12 cellular contexts compared by ENCODE assay signal in the genomic region with DNA sequence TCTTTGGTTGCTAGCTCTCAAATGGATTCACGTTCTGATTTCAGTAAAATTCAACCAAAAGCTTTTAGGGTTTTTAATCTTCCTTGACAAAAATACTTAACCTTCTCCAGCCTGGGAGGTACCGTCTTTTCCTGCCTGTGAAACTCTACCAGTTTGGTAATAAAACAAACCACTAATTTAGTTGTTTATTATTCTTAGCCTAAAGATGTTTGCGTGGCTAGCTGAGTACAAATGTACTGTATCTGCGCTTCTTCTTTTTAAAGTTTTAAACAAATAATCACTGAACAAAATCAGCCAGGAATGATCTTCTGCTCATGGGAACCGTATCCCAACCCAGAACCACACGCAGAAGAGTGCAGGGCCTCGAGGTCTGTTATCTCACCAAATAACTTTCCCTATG.
"Had no signal": no experiment of that assay in that cellular context is flagged by ENCODE, and none has a peak within 500 bp of the region (broad histone marks: within the 10 kb centered on the region; RNA-seq: fewer than 3 reads in every experiment).

No MANE protein-coding gene starts in this region.

- H3K27ac Mint-ChIP-seq: activated naive CD8-positive, alpha-beta T cell treated with anti-CD3 and anti-CD28 coated beads for 36 hours had no signal

- ATAC-seq: heart right ventricle had no signal

- H3K4me3 ChIP-seq: heart right ventricle, left ventricle myocardium inferior, tibial nerve had no signal

- H3K27ac ChIP-seq: heart right ventricle, left ventricle myocardium inferior had no signal

- FAIRE-seq: keratinocyte had no signal

- H3K4me3 Mint-ChIP-seq: activated naive CD8-positive, alpha-beta T cell treated with anti-CD3 and anti-CD28 coated beads for 36 hours had no signal

- H3K9me3 ChIP-seq: heart right ventricle, left ventricle myocardium inferior, tibial nerve had no signal

- H3K27me3 ChIP-seq: heart right ventricle, tibial nerve had no signal

- H3K36me3 ChIP-seq: heart right ventricle, left ventricle myocardium inferior had no signal

- H3K27me3 Mint-ChIP-seq: activated naive CD8-positive, alpha-beta T cell treated with anti-CD3 and anti-CD28 coated beads for 36 hours had no signal

- DNase-seq: activated gamma-delta T cell treated with Interleukin-2 at 50 U/mL for 16 hours; activated naive CD8-positive, alpha-beta T cell treated with anti-CD3 and anti-CD28 coated beads for 36 hours; activated T-cell treated with anti-CD3 and anti-CD28 coated beads, Interleukin-2, amount 50 U/mL, for 1 hour; aorta; foreskin melanocyte; heart right ventricle; left ventricle myocardium inferior; mesenchymal stem cell; stimulated activated CD4-positive, alpha-beta T cell treated with anti-CD3 and anti-CD28 coated beads, Interleukin-4, amount 100 ng/mL, for 1 hour; stimulated activated CD8-positive, alpha-beta memory T cell treated with anti-CD3 and anti-CD28 coated beads, Interleukin-4, amount 100 ng/mL, for 48 hours had no signal
